Comparison of ENCODE assay signal across 9 cellular contexts in the genomic region with DNA sequence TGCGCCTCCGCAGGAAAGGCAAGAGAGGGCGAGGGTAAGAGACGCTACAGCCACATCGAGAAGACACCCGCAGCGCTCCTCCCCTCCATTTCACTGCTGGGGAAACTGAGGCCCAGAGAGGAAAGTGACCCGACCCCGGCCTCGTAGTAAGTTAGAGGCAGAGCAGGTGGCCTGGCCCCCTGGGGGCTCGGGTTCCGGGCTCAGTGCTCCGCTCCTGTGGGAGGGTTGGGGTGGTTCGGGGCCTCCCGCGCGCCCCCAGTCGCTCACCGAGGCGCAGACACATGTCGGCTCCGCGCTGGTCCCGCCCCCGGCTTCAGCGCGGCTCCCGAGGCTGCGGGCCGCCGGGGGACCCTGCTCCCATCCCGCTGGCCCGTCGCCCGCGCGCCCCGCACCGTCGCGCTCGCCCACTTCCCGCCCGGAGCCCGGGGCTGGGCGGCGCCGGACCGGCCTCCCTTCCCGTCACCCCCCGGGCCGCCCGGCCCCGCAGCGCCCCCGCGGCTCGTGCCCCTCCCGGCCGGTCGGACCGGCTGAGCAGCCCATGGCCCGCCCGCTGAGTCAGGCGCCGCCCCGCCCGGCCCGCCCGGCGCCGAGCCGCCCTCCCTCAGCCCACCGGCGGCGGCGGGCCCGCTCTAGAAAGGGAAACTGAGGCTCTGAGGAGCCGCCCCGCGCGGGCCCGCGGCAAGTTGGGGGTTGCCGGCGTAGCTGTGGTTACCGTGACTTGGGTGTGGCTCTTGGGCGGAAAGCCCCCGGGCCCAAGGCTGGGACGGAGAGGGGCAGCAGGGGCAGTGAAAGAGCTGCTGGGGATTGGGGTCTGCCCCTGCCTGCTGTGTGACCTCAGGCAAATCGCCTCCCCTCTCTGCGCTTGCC. TPM values are rescaled to one million over a fixed set of nuclear protein-coding genes. Genes with fewer than 3 reads are reported as not detected.
DNase-seq lines count a peak whose midpoint lies in the region; FAIRE-seq and TF ChIP-seq lines count a peak whose summit lies in the region.
"Had no signal": no experiment of that assay in that cellular context is flagged by ENCODE, and none has a peak within 500 bp of the region (broad histone marks: within the 10 kb centered on the region; RNA-seq: fewer than 3 reads in every experiment).

Gene TMEM54 (minus strand): TSS at position 434 of the 867 bp plus-strand sequence. CDS start 151 bp downstream, at position 283.

- peaks cover 70% of the 10 kb centered on the region for H3K27me3 Mint-ChIP-seq in T-helper 2 cell treated with Interferon-gamma antibody and Interleukin-4, amounts not matched to agents 5 μg/mL and 100 μg/mL, for 36 hours (ENCODE audit: low read depth)

- H3K4ac ChIP-seq in H1 (replicated peaks; ENCODE audit: insufficient read length, low read depth, low read length), result peak within 1 kb of the TSS; percentile 24

- H3K23me2 ChIP-seq in H1 (ENCODE audit: low read depth, low read length), result peaks cover 11% of the 10 kb centered on the region; the same call in 1 of the 2 replicates

- H3K4me3 ChIP-seq in PC-9 (peak within 1 kb of the TSS; percentile 97), H1 (ENCODE audit: extremely low read depth in 1 of 4, insufficient read depth in 2 of 4, low read depth in 3 of 4, low read length in 4 of 4) (peak within 1 kb of the TSS; percentile 38 to 67 (median 42)), mesodermal cell (ENCODE audit: extremely low read depth, insufficient read depth, low read length, poor library complexity, severe bottlenecking) (peak within 1 kb of the TSS; percentile 44)

- H2AFZ ChIP-seq in PC-9 (peak within 1 kb of the TSS; percentile 100), H1 (ENCODE audit: low read length) (peak within 1 kb of the TSS; percentile 84)

- no peak within 1 kb of the TSS for H3K56ac ChIP-seq in H1 (replicated peaks; ENCODE audit: insufficient read length, low read depth, low read length)

- peak within 1 kb of the TSS; percentile 68; the same call in 1 of the 2 replicates for H2BK12ac ChIP-seq in H1 (ENCODE audit: low read depth, low read length)

- no peaks in the 10 kb centered on the region for H3K27me3 ChIP-seq in PC-9 (ENCODE audit: insufficient read depth, low read depth)
- peaks cover 14 to 40% (median 34%) of the 10 kb centered on the region in 4 experiments for H3K27me3 ChIP-seq in H1 (replicated peaks in 1 of 4; ENCODE audit: control insufficient read depth in 3 of 4, extremely low read depth in 1 of 4, insufficient read depth in 3 of 4, low read length in 3 of 4)

- no peak for TF ChIP-seq RAD21 in H1 (IDR thresholded peaks at IDR 0.05 in 1 of 2, conservative IDR thresholded peaks at IDR 0.05 in 1 of 2; ENCODE audit: low read depth in 2 of 2, low read length in 2 of 2)

- no peak within 1 kb of the TSS for H2BK20ac ChIP-seq in H1 (ENCODE audit: low read length)

- H3K79me1 ChIP-seq in H1 (ENCODE audit: low read depth, low read length), result no peaks in the 10 kb centered on the region

- WGBS in H1 (ENCODE audit: extremely low coverage in 1 of 2, insufficient coverage in 1 of 2, insufficient read length in 1 of 2, insufficient replicate concordance in 2 of 2, low coverage in 1 of 2, low lambda C conversion rate in 2 of 2, missing lambda C conversion rate in 1 of 2), 2 experiments, result 5% methylated on average over 32 of the region's 92 CpGs; no CpG with 5 or more reads in 1 of the 2 experiments
- 2 to 5% methylated on average over 51 to 54 of the region's 92 CpGs for WGBS in mesodermal cell (ENCODE audit: insufficient coverage in 2 of 2), 2 experiments

- no peak for TF ChIP-seq CTCF in PC-9 (conservative IDR thresholded peaks at IDR 0.05)
- TF ChIP-seq CTCF in H1 (IDR thresholded peaks at IDR 0.05; ENCODE audit: control extremely low read depth in 1 of 3, insufficient read depth in 1 of 3, low read depth in 1 of 3, low read length in 3 of 3), result no peak

- H4K20me1 ChIP-seq in PC-9 (ENCODE audit: insufficient read depth) (no peaks in the 10 kb centered on the region; the same call in 1 of the 2 replicates), H1 (replicated peaks in 1 of 2; ENCODE audit: control insufficient read depth in 1 of 2, insufficient read depth in 2 of 2, low read length in 2 of 2) (peaks cover 2 to 4% of the 10 kb centered on the region in 2 experiments)

- H3K4me1 Mint-ChIP-seq in T-helper 2 cell treated with Interferon-gamma antibody and Interleukin-4, amounts not matched to agents 5 μg/mL and 100 μg/mL, for 36 hours (ENCODE audit: low read depth), result peaks cover 1% of the 10 kb centered on the region

- H4K8ac ChIP-seq in H1 (ENCODE audit: extremely low read depth, insufficient read depth, low read length), result peak within 1 kb of the TSS; percentile 28

- H3K9me3 ChIP-seq in PC-9 (ENCODE audit: insufficient read depth, low read depth) (no peaks in the 10 kb centered on the region), H1 (ENCODE audit: insufficient read depth in 2 of 2, low read depth in 1 of 2, low read length in 1 of 2) (no peaks in the 10 kb centered on the region), mesodermal cell (ENCODE audit: control insufficient read depth, low read length) (no peaks in the 10 kb centered on the region)

- no peak for TF ChIP-seq EP300 in H1 (IDR thresholded peaks at IDR 0.05; ENCODE audit: borderline replicate concordance in 1 of 2, low read depth in 2 of 2, low read length in 2 of 2)

- TF ChIP-seq POLR2A in H1 (IDR thresholded peaks at IDR 0.05; ENCODE audit: control extremely low read depth in 1 of 2, low read depth in 2 of 2, low read length in 2 of 2), result no peak

- H3K4me2 ChIP-seq in PC-9 (peak within 1 kb of the TSS; percentile 98), H1 (ENCODE audit: insufficient read depth in 1 of 2, low read depth in 2 of 2, low read length in 2 of 2) (peak within 1 kb of the TSS; percentile 73 to 83)

- H3K4me3 Mint-ChIP-seq in T-helper 2 cell treated with Interferon-gamma antibody and Interleukin-4, amounts not matched to agents 5 μg/mL and 100 μg/mL, for 36 hours, result peak within 1 kb of the TSS; percentile 72

- H3K27ac ChIP-seq in PC-9, result no peak within 1 kb of the TSS
- H3K27ac ChIP-seq in H1 (ENCODE audit: low read depth, low read length), result no peak within 1 kb of the TSS
- no peak within 1 kb of the TSS for H3K27ac ChIP-seq in mesodermal cell (ENCODE audit: low read depth, low read length, severe bottlenecking)

- POLR2A ChIA-PET in PC-9 (lab: Charles Lee; ENCODE audit: unreplicated experiment) (no interaction called here), H1 (lab: Charles Lee; ENCODE audit: partially characterized antibody) (no interaction called here)

- H2BK5ac ChIP-seq in H1 (ENCODE audit: low read depth, low read length), result no peak within 1 kb of the TSS

- H2BK120ac ChIP-seq in H1 (replicated peaks; ENCODE audit: low read depth, low read length), result no peak within 1 kb of the TSS

- no peaks in the 10 kb centered on the region for H3K36me3 ChIP-seq in PC-9 (ENCODE audit: low read depth)
- no peaks in the 10 kb centered on the region for H3K36me3 ChIP-seq in H1 (ENCODE audit: control insufficient read depth in 2 of 4, insufficient read depth in 4 of 4, low read length in 3 of 4)
- H3K36me3 ChIP-seq in mesodermal cell (ENCODE audit: control insufficient read depth, insufficient read depth, low read length), result no peaks in the 10 kb centered on the region

- H3K9me2 ChIP-seq in PC-9 (ENCODE audit: insufficient read depth), result no peaks in the 10 kb centered on the region

- no peak within 1 kb of the TSS for H4K5ac ChIP-seq in H1 (ENCODE audit: insufficient read length, low read depth, low read length)

- H3K27ac Mint-ChIP-seq in T-helper 2 cell treated with Interferon-gamma antibody and Interleukin-4, amounts not matched to agents 5 μg/mL and 100 μg/mL, for 36 hours, result no peak within 1 kb of the TSS

- peak within 1 kb of the TSS; percentile 48; the same call in 1 of the 2 replicates for H3K18ac ChIP-seq in H1 (ENCODE audit: extremely low read depth, low read length)

- H4K91ac ChIP-seq in H1 (replicated peaks; ENCODE audit: insufficient read length, low read length), result peak within 1 kb of the TSS; percentile 56

- H3F3A ChIP-seq in PC-9 (ENCODE audit: insufficient read depth, low read depth), result peaks cover 14% of the 10 kb centered on the region; the same call in 1 of the 2 replicates

- DNase-seq in T-helper 2 cell treated with Interferon-gamma antibody and Interleukin-4, amounts not matched to agents 5 μg/mL and 100 μg/mL, for 36 hours (ENCODE audit: low spot score), result peak; percentile 16
- no peak for DNase-seq in T-helper 2 cell
- peak in 1 of 2 experiments; percentile 81 for DNase-seq in PC-9
- DNase-seq in H1 (ENCODE audit: low read depth in 1 of 2, low spot score in 2 of 2), result peak in 1 of 2 experiments; percentile 69
- DNase-seq in ureter (ENCODE audit: low spot score), result peak; percentile 71
- no peak for DNase-seq in kidney glomerular epithelial cell (lab: John Stamatoyannopoulos, UW)
- no peak for DNase-seq in NCI-H1105 treated with DMSO at 0.1 percent for 48 hours (lab: John Stamatoyannopoulos, UW)

- CTCF ChIA-PET in PC-9 (lab: Charles Lee) (no interaction called here), H1 (lab: Charles Lee; ENCODE audit: partially characterized antibody) (interaction anchor here (1.3 to 16.6 kb wide), 5 partner anchors 9 to 185 kb away, joined by 3 to 382 read pairs (median 7); partner anchors contain the start of genes FNDC5 and HPCA)

- TSS peak; percentile 78 for BruUV-seq in PC-9 (replicated peaks; lab: Mats Ljungman, UMichigan)

- H2AK5ac ChIP-seq in H1 (ENCODE audit: low read depth, low read length), result peak within 1 kb of the TSS; percentile 75; the same call in 1 of the 2 replicates

- H3K79me2 ChIP-seq in PC-9 (ENCODE audit: low read depth), result 0 out of 2 replicates have a peak, but pooled peaks cover 8% of the 10 kb centered on the region
- no peaks in the 10 kb centered on the region for H3K79me2 ChIP-seq in H1 (ENCODE audit: control insufficient read depth in 1 of 2, insufficient read depth in 2 of 2, low read length in 2 of 2)

- intact Hi-C loops in PC-9 (cut with micrococcal nuclease; ENCODE audit: unreplicated experiment), result no loop called here

- peak within 1 kb of the TSS; percentile 72; the same call in 1 of the 2 replicates for H2BK15ac ChIP-seq in H1 (ENCODE audit: low read length)

- FAIRE-seq in H1 (lab: Jason Lieb, UNC), result no peak
- FAIRE-seq: colon had no signal

- H3K23ac ChIP-seq in H1 (ENCODE audit: insufficient read length), result no peak within 1 kb of the TSS

- H3K4me1 ChIP-seq in PC-9 (replicated peaks; ENCODE audit: insufficient read depth), result no peaks in the 10 kb centered on the region
- H3K4me1 ChIP-seq in H1 (replicated peaks in 1 of 4; ENCODE audit: control insufficient read depth in 3 of 4, insufficient read depth in 4 of 4, low read length in 3 of 4), result peaks cover 0 to 11% (median 8%) of the 10 kb centered on the region in 4 experiments; a peak in 6 of 7 replicates
- H3K4me1 ChIP-seq in mesodermal cell (ENCODE audit: control insufficient read depth, insufficient read depth, low read length, poor library complexity, severe bottlenecking), result no peaks in the 10 kb centered on the region

- H3K36me3 Mint-ChIP-seq in T-helper 2 cell treated with Interferon-gamma antibody and Interleukin-4, amounts not matched to agents 5 μg/mL and 100 μg/mL, for 36 hours (ENCODE audit: low read depth), result peaks cover 1% of the 10 kb centered on the region

- H3K14ac ChIP-seq in H1 (ENCODE audit: insufficient read length), result no peak within 1 kb of the TSS

- no peaks in the 10 kb centered on the region for H3K9me3 Mint-ChIP-seq in T-helper 2 cell treated with Interferon-gamma antibody and Interleukin-4, amounts not matched to agents 5 μg/mL and 100 μg/mL, for 36 hours

- no peak within 1 kb of the TSS; a peak in 1 of 7 replicates for H3K9ac ChIP-seq in H1 (replicated peaks in 1 of 4; ENCODE audit: extremely low read depth in 1 of 4, low read depth in 3 of 4, low read length in 3 of 4)

RNA-seq across cellular contexts. Expression of gene TMEM54, which starts in this region (rescaled TPM):
- total RNA-seq in PC-9 (2021) (102 and 132 TPM in 2 replicates), ureter (88.7 TPM)
- total RNA-seq in H1 (2021; fragmentation: NEBNext Ultra II Directional; extraction: Animal tissue kit (Norgen Biotek cat#: 25700)), result 7.3 and 9.5 TPM in 2 replicates
- 58.7 and 85.7 TPM in 2 replicates for polyA plus RNA-seq in H1 (2011; rRNA removed)
- 45.9 TPM for polyA plus RNA-seq in H1 (2011; cell fraction: cytosol; rRNA removed)
- 40.0 TPM for polyA plus RNA-seq in H1 (2011; cell fraction: nucleus; rRNA removed)
- polyA plus RNA-seq in H1 (2012, experiment 1 of 2), result 8.6 to 23.6 TPM (median 17.8 TPM) in 4 replicates
- 19.8 TPM for polyA plus RNA-seq in H1 (2012, experiment 2 of 2)
- polyA plus RNA-seq in H1 (2013, experiment 1 of 2), result 8.6 TPM
- polyA plus RNA-seq in H1 (2013, experiment 2 of 2), result 9.0 TPM
- 9.8 TPM in 2 replicates for polyA minus RNA-seq in H1 (2011; rRNA and poly(A)+ RNA removed)
- 10.6 TPM for polyA minus RNA-seq in H1 (2011; cell fraction: cytosol; rRNA and poly(A)+ RNA removed)
- 6.2 TPM for polyA minus RNA-seq in H1 (2011; cell fraction: nucleus; rRNA and poly(A)+ RNA removed)
- polyA plus RNA-seq in mesodermal cell (2013, experiment 1 of 2), result 35.4 TPM
- polyA plus RNA-seq in mesodermal cell (2013, experiment 2 of 2), result 29.4 TPM

Comparison
In these comparisons a context has a peak if more than half of its experiments do, and no peak if none do; other contexts are left out.
1. DNase-seq: peak in T-helper 2 cell treated with Interferon-gamma antibody and Interleukin-4, amounts not matched to agents 5 μg/mL and 100 μg/mL, for 36 hours (single experiment) and ureter (single experiment); none in T-helper 2 cell (0 of 5), kidney glomerular epithelial cell (single experiment) and NCI-H1105 treated with DMSO at 0.1 percent for 48 hours (single experiment).
2. H3K4me3 ChIP-seq: peak in every context shown above with its lines; median percentile 97 in PC-9; 44 in mesodermal cell; 42 in H1.